In genomic region chr11:102589047-102589459, GRCh38 we compare ENCODE assay signal across 12 cellular contexts. TPM values are rescaled to one million over a fixed set of nuclear protein-coding genes. Genes with fewer than 3 reads are reported as not detected.
DNase-seq lines count a peak whose midpoint lies in the region; ATAC-seq and TF ChIP-seq lines count a peak whose summit lies in the region.
"Had no signal": no experiment of that assay in that cellular context is flagged by ENCODE, and none has a peak within 500 bp of the region (broad histone marks: within the 10 kb centered on the region; RNA-seq: fewer than 3 reads in every experiment).

No MANE protein-coding gene starts in this region.

- H3K36me3 ChIP-seq in upper lobe of right lung: no peaks in the 10 kb centered on the region
- H3K36me3 ChIP-seq: left lung had no signal

- TF ChIP-seq CTCF in upper lobe of right lung (IDR thresholded peaks at IDR 0.05): no peak

- H3K9me3 ChIP-seq in upper lobe of right lung: no peaks in the 10 kb centered on the region
- H3K9me3 ChIP-seq: left lung had no signal

- peak; percentile 23 to 50 (median 47) for DNase-seq in stimulated activated CD4-positive, alpha-beta T cell treated with anti-CD3 and anti-CD28 coated beads, Interleukin-12 subunit alpha, Interleukin-12 subunit beta, amount 100 ng/mL, for 48 hours (ENCODE audit: low read depth in 2 of 3, low spot score in 1 of 3)
- DNase-seq in stimulated activated CD4-positive, alpha-beta T cell treated with anti-CD3 and anti-CD28 coated beads, Interleukin-12 subunit alpha, Interleukin-12 subunit beta, amount 100 ng/mL, for 4 hours: no peak
- DNase-seq in MV-4-11 (lab: John Stamatoyannopoulos, UW) (peak; percentile 59), upper lobe of right lung (no peak), COLO829 (ENCODE audit: low spot score) (no peak), AG08395 (ENCODE audit: low spot score) (no peak), cardiac septum (ENCODE audit: low spot score) (no peak)
- DNase-seq: left lung, NCI-H524 had no signal

- intact Hi-C loops in upper lobe of right lung (cut with DNase I) (no loop called here), cardiac septum (cut with DNase I) (no loop called here)

- no peaks in the 10 kb centered on the region for H3K27me3 ChIP-seq in upper lobe of right lung
- H3K27me3 ChIP-seq: left lung had no signal

- ATAC-seq in HG02798 (IDR thresholded peaks at IDR 0.05; ENCODE audit: poor library complexity, unreplicated experiment) (peak; percentile 69), upper lobe of right lung (peak; percentile 64)
- ATAC-seq: HCT116, left lung had no signal

- no peak overlapping the region for H3K4me3 ChIP-seq in upper lobe of right lung
- H3K4me3 ChIP-seq: left lung had no signal

- H3K27ac ChIP-seq in upper lobe of right lung: no peak overlapping the region
- H3K27ac ChIP-seq: C4-2B, left lung had no signal

- no peaks in the 10 kb centered on the region for H3K4me1 ChIP-seq in upper lobe of right lung
- H3K4me1 ChIP-seq: left lung had no signal

RNA-seq across cellular contexts. Expression of gene MMP20, which starts 36.1 kb away (rescaled TPM):
- total RNA-seq in upper lobe of right lung: not detected
- not detected for total RNA-seq in cardiac septum
- total RNA-seq: left lung had no signal

RNA-seq across cellular contexts. Expression of gene MMP7, which starts 58.5 kb away (rescaled TPM):
- total RNA-seq in upper lobe of right lung (16.0 TPM), cardiac septum (not detected)

Comparison
In these comparisons a context has a peak if more than half of its experiments do, and no peak if none do; other contexts are left out.
1. DNase-seq: peak in stimulated activated CD4-positive, alpha-beta T cell treated with anti-CD3 and anti-CD28 coated beads, Interleukin-12 subunit alpha, Interleukin-12 subunit beta, amount 100 ng/mL, for 48 hours (3 of 3) and MV-4-11 (single experiment); none in stimulated activated CD4-positive, alpha-beta T cell treated with anti-CD3 and anti-CD28 coated beads, Interleukin-12 subunit alpha, Interleukin-12 subunit beta, amount 100 ng/mL, for 4 hours (single experiment), upper lobe of right lung (single experiment), COLO829 (single experiment), AG08395 (single experiment) and cardiac septum (single experiment).
2. RNA of gene MMP7, which starts 58.5 kb away (total RNA-seq): 16.0 TPM in upper lobe of right lung (single experiment); not detected in cardiac septum (single experiment); every median in the first group is over 10 times any median in the second.